Comparison of ENCODE assay signal across 29 cellular contexts in the genomic region with DNA sequence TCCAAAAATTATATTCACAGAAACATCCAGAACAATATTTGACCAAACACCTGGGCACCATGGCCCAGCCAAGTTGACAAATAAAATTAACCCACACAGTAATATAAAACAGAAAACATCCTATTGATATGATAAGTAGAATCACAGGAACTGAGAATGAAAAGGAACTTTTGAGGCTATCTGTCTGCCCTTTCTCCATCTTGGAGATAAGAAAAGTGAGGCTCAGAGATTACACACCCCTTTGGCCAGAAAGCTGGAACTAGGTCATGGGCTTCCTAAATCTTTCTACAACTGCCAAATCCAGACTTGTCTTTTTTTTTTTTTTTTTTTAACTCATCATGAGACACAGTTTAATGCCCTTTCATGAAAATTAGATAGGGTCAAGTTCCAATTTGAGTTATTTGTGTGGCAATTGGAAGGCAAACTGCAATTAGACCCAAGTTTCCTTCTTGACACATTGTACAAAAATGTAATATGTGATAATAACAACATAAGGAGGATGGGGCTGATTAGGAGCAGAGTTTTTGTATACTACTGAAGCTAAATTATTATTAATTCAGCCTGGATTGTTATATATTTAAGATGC.
"Had no signal": no experiment of that assay in that cellular context is flagged by ENCODE, and none has a peak within 500 bp of the region (broad histone marks: within the 10 kb centered on the region; RNA-seq: fewer than 3 reads in every experiment).

No MANE protein-coding gene starts in this region.

- H3K9me3 Mint-ChIP-seq: activated T-cell treated with anti-CD3 and anti-CD28 coated beads, Interleukin-2, amount 50 U/mL, for 24 hours; activated T-helper 17 cell treated with anti-CD3 and anti-CD28 coated beads, Interleukin-2, amount 50 U/mL, for 72 hours; endodermal cell; naive thymus-derived CD8-positive, alpha-beta T cell had no signal

- FAIRE-seq: frontal cortex had no signal

- DNase-seq: activated CD4-positive, alpha-beta T cell treated with anti-CD3 and anti-CD28 coated beads for 1 hour; activated CD4-positive, alpha-beta T cell treated with anti-CD3 and anti-CD28 coated beads, Interleukin-2, amount 50 U/mL, for 1 hour; activated CD8-positive, alpha-beta T cell treated with anti-CD3 and anti-CD28 coated beads, Interleukin-2, amount 10 ng/mL, durations not matched to agents 7 days and 5 days; activated T-cell treated with anti-CD3 and anti-CD28 coated beads, Interleukin-2, amount 50 U/mL, for 24 hours; amygdala; cerebellar nuclear complex; endodermal cell; glutamatergic neuron; immature natural killer cell; naive thymus-derived CD8-positive, alpha-beta T cell; retina; sigmoid colon; spleen; stimulated activated CD4-positive, alpha-beta T cell treated with anti-CD3 and anti-CD28 coated beads, Interleukin-4, amount 100 ng/mL, for 1 hour; stimulated activated naive CD4-positive, alpha-beta T cell; T-helper 17 cell; testis; trophoblast cell; uterus had no signal

- H3K4me1 Mint-ChIP-seq: activated T-helper 17 cell treated with anti-CD3 and anti-CD28 coated beads, Interleukin-2, amount 50 U/mL, for 72 hours; immature natural killer cell; naive thymus-derived CD8-positive, alpha-beta T cell; T-helper 17 cell had no signal

- H3K9me3 ChIP-seq: sigmoid colon, spleen, testis, uterus had no signal

- H3K27me3 ChIP-seq: hepatocyte, sigmoid colon, spleen, testis, uterus had no signal

- H3K4me3 Mint-ChIP-seq: activated CD8-positive, alpha-beta T cell treated with anti-CD3 and anti-CD28 coated beads, Interleukin-2, amount 10 ng/mL, durations not matched to agents 7 days and 5 days; activated naive CD8-positive, alpha-beta T cell; activated T-cell treated with anti-CD3 and anti-CD28 coated beads, Interleukin-2, amount 50 U/mL, for 24 hours; activated T-helper 17 cell treated with anti-CD3 and anti-CD28 coated beads, Interleukin-2, amount 50 U/mL, for 72 hours; endodermal cell; immature natural killer cell; naive thymus-derived CD8-positive, alpha-beta T cell; T-helper 17 cell had no signal

- H3K4me1 ChIP-seq: sigmoid colon, spleen, uterus had no signal

- H3K36me3 ChIP-seq: sigmoid colon, spleen, uterus had no signal

- ATAC-seq: activated CD8-positive, alpha-beta T cell treated with anti-CD3 and anti-CD28 coated beads, Interleukin-2, amount 10 ng/mL, durations not matched to agents 7 days and 5 days; activated T-helper 17 cell treated with anti-CD3 and anti-CD28 coated beads, Interleukin-2, amount 50 U/mL, for 72 hours; left lobe of liver; naive thymus-derived CD8-positive, alpha-beta T cell; T-helper 17 cell had no signal

- H2AFZ ChIP-seq: hepatocyte had no signal

- H3K27ac Mint-ChIP-seq: activated CD8-positive, alpha-beta T cell treated with anti-CD3 and anti-CD28 coated beads, Interleukin-2, amount 10 ng/mL, durations not matched to agents 7 days and 5 days; activated naive CD8-positive, alpha-beta T cell; activated T-cell treated with anti-CD3 and anti-CD28 coated beads, Interleukin-2, amount 50 U/mL, for 24 hours; activated T-helper 17 cell treated with anti-CD3 and anti-CD28 coated beads, Interleukin-2, amount 50 U/mL, for 72 hours; endodermal cell; immature natural killer cell; naive thymus-derived CD8-positive, alpha-beta T cell; progenitor cell of endocrine pancreas; T-helper 17 cell had no signal

- H3K36me3 Mint-ChIP-seq: activated naive CD8-positive, alpha-beta T cell; immature natural killer cell; naive thymus-derived CD8-positive, alpha-beta T cell had no signal

- H3K4me2 ChIP-seq: hepatocyte had no signal

- H3K27ac ChIP-seq: coronary artery, epithelial cell of prostate, hepatocyte, sigmoid colon, spleen, testis, uterus, VCaP had no signal

- H3K79me2 ChIP-seq: hepatocyte had no signal

- H3K27me3 Mint-ChIP-seq: progenitor cell of endocrine pancreas had no signal

- H3K4me3 ChIP-seq: coronary artery, hepatocyte, lung, sigmoid colon, spleen, testis, uterus had no signal
